ENCODE assay signal across 1 cellular context in genomic region chr5:102453716-102454115, GRCh38.
TF ChIP-seq lines count a peak whose summit lies in the region.

No MANE protein-coding gene starts in this region.

TF ChIP-seq in H1, 55 proteins besides CTCF, POLR2A, EP300 and RAD21 (continued from another document):
- TF ChIP-seq CHD7 (IDR thresholded peaks at IDR 0.05; ENCODE audit: insufficient replicate concordance, low read length): no peak
- no peak for TF ChIP-seq CHD2 (IDR thresholded peaks at IDR 0.05; ENCODE audit: low read length)
- TF ChIP-seq KDM5A (IDR thresholded peaks at IDR 0.05; ENCODE audit: low read length): no peak
- no peak for TF ChIP-seq TCF12 (IDR thresholded peaks at IDR 0.05; ENCODE audit: low read depth, low read length)
- TF ChIP-seq SP4 (IDR thresholded peaks at IDR 0.05; ENCODE audit: low read length): no peak
- TF ChIP-seq CBX8 (IDR thresholded peaks at IDR 0.05; ENCODE audit: borderline replicate concordance, low read depth, low read length): no peak
- TF ChIP-seq TAF1 (IDR thresholded peaks at IDR 0.05; ENCODE audit: low read depth, low read length): no peak
- TF ChIP-seq POU5F1 (IDR thresholded peaks at IDR 0.05; ENCODE audit: low read depth, low read length): no peak
- TF ChIP-seq ATF2 (IDR thresholded peaks at IDR 0.05; ENCODE audit: low read length): no peak
- TF ChIP-seq JUN (IDR thresholded peaks at IDR 0.05; ENCODE audit: low read depth, low read length): no peak
- no peak for TF ChIP-seq SIN3A (conservative IDR thresholded peaks at IDR 0.05 in 1 of 2, IDR thresholded peaks at IDR 0.05 in 1 of 2; ENCODE audit: low read depth in 1 of 2, low read length in 2 of 2)
- no peak for TF ChIP-seq ZNF274 (IDR thresholded peaks at IDR 0.05; ENCODE audit: borderline replicate concordance, extremely low read depth, low read length)
TF ChIP-seq in H1: peak in this region for 0.
